Comparison of ENCODE assay signal across 1 cellular context in the genomic region with DNA sequence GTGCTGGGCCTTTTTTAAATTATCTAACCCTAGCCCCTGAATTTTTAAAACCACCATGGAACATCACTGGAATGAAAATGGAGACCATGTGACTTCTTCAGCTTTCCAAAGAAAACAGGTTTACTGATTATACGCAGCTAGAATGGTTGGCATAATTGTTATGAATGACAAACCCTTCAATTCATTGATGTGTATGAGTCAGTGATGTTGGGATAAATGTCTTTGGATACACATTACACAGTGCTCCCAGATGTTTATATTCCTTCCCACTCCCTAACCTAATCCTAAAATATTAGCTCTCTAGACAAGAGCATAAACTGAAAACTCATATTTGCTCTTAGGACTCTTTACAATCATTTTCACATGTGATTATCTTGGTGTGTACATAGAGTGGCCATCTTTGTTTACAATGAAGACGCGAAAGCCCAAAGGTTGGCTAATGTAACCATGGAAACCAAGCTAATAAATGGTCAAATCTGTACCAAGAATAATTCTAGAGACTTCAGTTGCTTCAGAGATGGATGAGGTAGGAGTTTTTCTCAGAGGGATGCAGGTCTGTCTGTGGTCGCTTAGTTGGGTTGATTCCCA.
TF ChIP-seq lines count a peak whose summit lies in the region.

No MANE protein-coding gene starts in this region.

TF ChIP-seq in A549, 52 proteins besides CTCF, POLR2A, EP300 and RAD21 (continued from another document):
- TF ChIP-seq, protein P1, sequence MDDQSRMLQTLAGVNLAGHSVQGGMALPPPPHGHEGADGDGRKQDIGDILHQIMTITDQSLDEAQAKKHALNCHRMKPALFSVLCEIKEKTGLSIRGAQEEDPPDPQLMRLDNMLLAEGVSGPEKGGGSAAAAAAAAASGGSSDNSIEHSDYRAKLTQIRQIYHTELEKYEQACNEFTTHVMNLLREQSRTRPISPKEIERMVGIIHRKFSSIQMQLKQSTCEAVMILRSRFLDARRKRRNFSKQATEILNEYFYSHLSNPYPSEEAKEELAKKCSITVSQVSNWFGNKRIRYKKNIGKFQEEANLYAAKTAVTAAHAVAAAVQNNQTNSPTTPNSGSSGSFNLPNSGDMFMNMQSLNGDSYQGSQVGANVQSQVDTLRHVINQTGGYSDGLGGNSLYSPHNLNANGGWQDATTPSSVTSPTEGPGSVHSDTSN (IDR thresholded peaks at IDR 0.05): no peak
- TF ChIP-seq PHF8 (IDR thresholded peaks at IDR 0.05; ENCODE audit: borderline replicate concordance, low read depth) (no peak), TFCP2L1 (CRISPR knock-in tag; IDR thresholded peaks at IDR 0.05) (no peak), HOXB5 (CRISPR knock-in tag; IDR thresholded peaks at IDR 0.05) (no peak), ZC3H11A (IDR thresholded peaks at IDR 0.05) (no peak), HDAC2 (IDR thresholded peaks at IDR 0.05) (no peak), FOSB (CRISPR knock-in tag; IDR thresholded peaks at IDR 0.05) (peak; percentile 66; the same call in 1 of the 2 replicates), MAFK (IDR thresholded peaks at IDR 0.05; ENCODE audit: partially characterized antibody) (no peak), JUN (IDR thresholded peaks at IDR 0.05) (no peak)
- TF ChIP-seq, protein P2, sequence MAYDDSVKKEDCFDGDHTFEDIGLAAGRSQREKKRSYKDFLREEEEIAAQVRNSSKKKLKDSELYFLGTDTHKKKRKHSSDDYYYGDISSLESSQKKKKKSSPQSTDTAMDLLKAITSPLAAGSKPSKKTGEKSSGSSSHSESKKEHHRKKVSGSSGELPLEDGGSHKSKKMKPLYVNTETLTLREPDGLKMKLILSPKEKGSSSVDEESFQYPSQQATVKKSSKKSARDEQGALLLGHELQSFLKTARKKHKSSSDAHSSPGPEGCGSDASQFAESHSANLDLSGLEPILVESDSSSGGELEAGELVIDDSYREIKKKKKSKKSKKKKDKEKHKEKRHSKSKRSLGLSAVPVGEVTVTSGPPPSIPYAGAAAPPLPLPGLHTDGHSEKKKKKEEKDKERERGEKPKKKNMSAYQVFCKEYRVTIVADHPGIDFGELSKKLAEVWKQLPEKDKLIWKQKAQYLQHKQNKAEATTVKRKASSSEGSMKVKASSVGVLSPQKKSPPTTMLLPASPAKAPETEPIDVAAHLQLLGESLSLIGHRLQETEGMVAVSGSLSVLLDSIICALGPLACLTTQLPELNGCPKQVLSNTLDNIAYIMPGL (CRISPR knock-in tag; IDR thresholded peaks at IDR 0.05; ENCODE audit: borderline replicate concordance): no peak
- TF ChIP-seq, protein P3, sequence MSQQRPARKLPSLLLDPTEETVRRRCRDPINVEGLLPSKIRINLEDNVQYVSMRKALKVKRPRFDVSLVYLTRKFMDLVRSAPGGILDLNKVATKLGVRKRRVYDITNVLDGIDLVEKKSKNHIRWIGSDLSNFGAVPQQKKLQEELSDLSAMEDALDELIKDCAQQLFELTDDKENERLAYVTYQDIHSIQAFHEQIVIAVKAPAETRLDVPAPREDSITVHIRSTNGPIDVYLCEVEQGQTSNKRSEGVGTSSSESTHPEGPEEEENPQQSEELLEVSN (IDR thresholded peaks at IDR 0.05; ENCODE audit: borderline replicate concordance, low read depth): no peak
- TF ChIP-seq, protein P4, sequence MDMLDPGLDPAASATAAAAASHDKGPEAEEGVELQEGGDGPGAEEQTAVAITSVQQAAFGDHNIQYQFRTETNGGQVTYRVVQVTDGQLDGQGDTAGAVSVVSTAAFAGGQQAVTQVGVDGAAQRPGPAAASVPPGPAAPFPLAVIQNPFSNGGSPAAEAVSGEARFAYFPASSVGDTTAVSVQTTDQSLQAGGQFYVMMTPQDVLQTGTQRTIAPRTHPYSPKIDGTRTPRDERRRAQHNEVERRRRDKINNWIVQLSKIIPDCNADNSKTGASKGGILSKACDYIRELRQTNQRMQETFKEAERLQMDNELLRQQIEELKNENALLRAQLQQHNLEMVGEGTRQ (IDR thresholded peaks at IDR 0.05): peak; percentile 14; the same call in 1 of the 2 replicates
- TF ChIP-seq, protein P5, sequence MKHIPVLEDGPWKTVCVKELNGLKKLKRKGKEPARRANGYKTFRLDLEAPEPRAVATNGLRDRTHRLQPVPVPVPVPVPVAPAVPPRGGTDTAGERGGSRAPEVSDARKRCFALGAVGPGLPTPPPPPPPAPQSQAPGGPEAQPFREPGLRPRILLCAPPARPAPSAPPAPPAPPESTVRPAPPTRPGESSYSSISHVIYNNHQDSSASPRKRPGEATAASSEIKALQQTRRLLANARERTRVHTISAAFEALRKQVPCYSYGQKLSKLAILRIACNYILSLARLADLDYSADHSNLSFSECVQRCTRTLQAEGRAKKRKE (CRISPR knock-in tag; IDR thresholded peaks at IDR 0.05; ENCODE audit: low read depth): no peak
- TF ChIP-seq, protein P6, sequence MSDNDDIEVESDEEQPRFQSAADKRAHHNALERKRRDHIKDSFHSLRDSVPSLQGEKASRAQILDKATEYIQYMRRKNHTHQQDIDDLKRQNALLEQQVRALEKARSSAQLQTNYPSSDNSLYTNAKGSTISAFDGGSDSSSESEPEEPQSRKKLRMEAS (IDR thresholded peaks at IDR 0.05): no peak
